Comparison of ENCODE assay signal across 2 cellular contexts in the genomic region with DNA sequence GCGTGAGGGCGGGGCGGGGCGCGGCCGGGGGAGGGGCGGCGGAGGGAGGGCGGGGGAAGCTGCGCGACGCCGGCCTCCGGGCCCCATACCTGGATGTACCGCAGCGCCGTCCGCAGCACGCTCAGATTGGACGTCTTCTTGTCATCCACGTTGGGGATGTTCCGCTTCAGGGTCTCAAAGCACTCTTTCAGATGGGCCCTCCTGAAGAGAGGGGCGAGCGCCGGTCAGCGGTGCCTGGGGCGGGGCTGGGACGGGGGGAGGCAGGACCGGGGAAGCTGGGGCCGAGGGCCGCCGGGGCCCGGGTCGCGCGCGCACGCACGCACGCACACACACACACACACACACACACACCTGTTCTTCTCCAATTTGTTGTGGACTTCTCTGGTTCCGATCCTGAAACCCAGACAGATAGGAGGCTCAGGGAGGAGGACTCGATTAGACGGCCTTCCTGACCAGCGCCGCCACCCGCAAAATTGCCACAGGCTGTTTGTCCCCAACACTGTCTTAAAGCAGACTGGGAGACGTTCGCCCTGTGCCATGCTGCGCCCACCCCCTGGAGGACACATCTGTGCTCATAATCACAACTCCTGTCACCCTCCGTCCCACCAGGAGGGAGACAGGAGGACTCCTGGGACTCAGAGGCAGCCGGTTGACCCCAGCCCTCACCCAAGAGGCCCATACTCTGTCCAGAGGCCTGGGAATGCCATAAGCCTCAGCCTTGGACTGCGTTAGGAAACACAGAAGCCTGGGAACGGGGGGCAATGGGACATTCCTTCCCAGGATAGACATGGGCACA.
TF ChIP-seq lines count a peak whose summit lies in the region.

No MANE protein-coding gene starts in this region.

TF ChIP-seq in SK-N-SH, 30 proteins besides CTCF, POLR2A, EP300 and RAD21 (continued from another document):
- TF ChIP-seq RFX5 (IDR thresholded peaks at IDR 0.05; ENCODE audit: low read length): no peak
- TF ChIP-seq, protein P1, sequence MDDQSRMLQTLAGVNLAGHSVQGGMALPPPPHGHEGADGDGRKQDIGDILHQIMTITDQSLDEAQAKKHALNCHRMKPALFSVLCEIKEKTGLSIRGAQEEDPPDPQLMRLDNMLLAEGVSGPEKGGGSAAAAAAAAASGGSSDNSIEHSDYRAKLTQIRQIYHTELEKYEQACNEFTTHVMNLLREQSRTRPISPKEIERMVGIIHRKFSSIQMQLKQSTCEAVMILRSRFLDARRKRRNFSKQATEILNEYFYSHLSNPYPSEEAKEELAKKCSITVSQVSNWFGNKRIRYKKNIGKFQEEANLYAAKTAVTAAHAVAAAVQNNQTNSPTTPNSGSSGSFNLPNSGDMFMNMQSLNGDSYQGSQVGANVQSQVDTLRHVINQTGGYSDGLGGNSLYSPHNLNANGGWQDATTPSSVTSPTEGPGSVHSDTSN (IDR thresholded peaks at IDR 0.05): no peak
- TF ChIP-seq EZH2phosphoT487 (IDR thresholded peaks at IDR 0.05; ENCODE audit: borderline replicate concordance, low read depth): no peak
- TF ChIP-seq SIN3A (IDR thresholded peaks at IDR 0.05; ENCODE audit: borderline replicate concordance, low read depth, low read length): 0 out of 2 replicates have a peak, but pooled peaks have one; percentile 1
- TF ChIP-seq MXI1 (IDR thresholded peaks at IDR 0.05; ENCODE audit: low read depth, low read length): no peak
- TF ChIP-seq CHD2 (IDR thresholded peaks at IDR 0.05; ENCODE audit: low read length, partially characterized antibody): no peak
- no peak; the same call in 1 of the 2 replicates for TF ChIP-seq POLR2AphosphoS5 (IDR thresholded peaks at IDR 0.05; ENCODE audit: low read depth, low read length)

TF ChIP-seq in SK-N-SH treated with all-trans-retinoic acid at 6 μM for 48 hours, 23 proteins besides CTCF, POLR2A, EP300 and RAD21 (continued from another document):
- TF ChIP-seq, protein P2, sequence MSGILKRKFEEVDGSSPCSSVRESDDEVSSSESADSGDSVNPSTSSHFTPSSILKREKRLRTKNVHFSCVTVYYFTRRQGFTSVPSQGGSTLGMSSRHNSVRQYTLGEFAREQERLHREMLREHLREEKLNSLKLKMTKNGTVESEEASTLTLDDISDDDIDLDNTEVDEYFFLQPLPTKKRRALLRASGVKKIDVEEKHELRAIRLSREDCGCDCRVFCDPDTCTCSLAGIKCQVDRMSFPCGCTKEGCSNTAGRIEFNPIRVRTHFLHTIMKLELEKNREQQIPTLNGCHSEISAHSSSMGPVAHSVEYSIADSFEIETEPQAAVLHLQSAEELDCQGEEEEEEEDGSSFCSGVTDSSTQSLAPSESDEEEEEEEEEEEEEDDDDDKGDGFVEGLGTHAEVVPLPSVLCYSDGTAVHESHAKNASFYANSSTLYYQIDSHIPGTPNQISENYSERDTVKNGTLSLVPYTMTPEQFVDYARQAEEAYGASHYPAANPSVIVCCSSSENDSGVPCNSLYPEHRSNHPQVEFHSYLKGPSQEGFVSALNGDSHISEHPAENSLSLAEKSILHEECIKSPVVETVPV (CRISPR knock-in tag; IDR thresholded peaks at IDR 0.05): no peak
- TF ChIP-seq ARNTL (CRISPR knock-in tag; IDR thresholded peaks at IDR 0.05; ENCODE audit: borderline replicate concordance, low read depth) (no peak), TCF4 (CRISPR knock-in tag; IDR thresholded peaks at IDR 0.05; ENCODE audit: borderline replicate concordance) (no peak), ZFP30 (CRISPR knock-in tag; IDR thresholded peaks at IDR 0.05) (no peak), ZNF565 (CRISPR knock-in tag; conservative IDR thresholded peaks at IDR 0.05; ENCODE audit: low read depth) (no peak), CSDC2 (CRISPR knock-in tag; IDR thresholded peaks at IDR 0.05) (no peak), TOX (CRISPR knock-in tag; IDR thresholded peaks at IDR 0.05; ENCODE audit: borderline replicate concordance) (no peak), ZNF8 (CRISPR knock-in tag; IDR thresholded peaks at IDR 0.05) (no peak), SNAI2 (CRISPR knock-in tag; IDR thresholded peaks at IDR 0.05) (no peak), ZFP3 (CRISPR knock-in tag; IDR thresholded peaks at IDR 0.05) (no peak), PPARA (CRISPR knock-in tag; IDR thresholded peaks at IDR 0.05; ENCODE audit: borderline replicate concordance) (no peak), RARB (CRISPR knock-in tag; IDR thresholded peaks at IDR 0.05) (no peak)
- TF ChIP-seq, protein P3, sequence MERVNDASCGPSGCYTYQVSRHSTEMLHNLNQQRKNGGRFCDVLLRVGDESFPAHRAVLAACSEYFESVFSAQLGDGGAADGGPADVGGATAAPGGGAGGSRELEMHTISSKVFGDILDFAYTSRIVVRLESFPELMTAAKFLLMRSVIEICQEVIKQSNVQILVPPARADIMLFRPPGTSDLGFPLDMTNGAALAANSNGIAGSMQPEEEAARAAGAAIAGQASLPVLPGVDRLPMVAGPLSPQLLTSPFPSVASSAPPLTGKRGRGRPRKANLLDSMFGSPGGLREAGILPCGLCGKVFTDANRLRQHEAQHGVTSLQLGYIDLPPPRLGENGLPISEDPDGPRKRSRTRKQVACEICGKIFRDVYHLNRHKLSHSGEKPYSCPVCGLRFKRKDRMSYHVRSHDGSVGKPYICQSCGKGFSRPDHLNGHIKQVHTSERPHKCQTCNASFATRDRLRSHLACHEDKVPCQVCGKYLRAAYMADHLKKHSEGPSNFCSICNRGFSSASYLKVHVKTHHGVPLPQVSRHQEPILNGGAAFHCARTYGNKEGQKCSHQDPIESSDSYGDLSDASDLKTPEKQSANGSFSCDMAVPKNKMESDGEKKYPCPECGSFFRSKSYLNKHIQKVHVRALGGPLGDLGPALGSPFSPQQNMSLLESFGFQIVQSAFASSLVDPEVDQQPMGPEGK (CRISPR knock-in tag; IDR thresholded peaks at IDR 0.05; ENCODE audit: borderline replicate concordance): no peak
